ENCODE assay signal across 20 cellular contexts in the genomic region with DNA sequence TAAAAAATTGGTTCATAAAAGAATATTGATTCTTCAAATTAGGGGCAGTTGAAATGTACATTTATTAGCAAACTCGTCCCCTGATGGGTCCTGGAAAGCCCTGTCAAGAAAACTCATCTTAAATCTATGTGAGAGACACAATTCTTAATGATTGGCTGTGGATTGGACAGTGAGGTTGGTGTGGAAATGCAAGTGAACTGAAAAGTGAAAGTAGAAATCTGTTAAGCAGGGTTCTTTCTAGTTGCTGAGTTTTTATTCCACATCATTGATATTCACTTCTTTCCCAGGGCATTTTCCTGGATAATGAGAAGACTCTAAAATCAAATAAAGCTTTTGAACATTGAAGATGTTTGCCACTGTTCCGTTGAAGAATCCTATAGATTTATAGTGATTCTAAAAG.
"Had no signal": no experiment of that assay in that cellular context is flagged by ENCODE, and none has a peak within 500 bp of the region (broad histone marks: within the 10 kb centered on the region; RNA-seq: fewer than 3 reads in every experiment).

No MANE protein-coding gene starts in this region.

- H3K36me3 Mint-ChIP-seq: activated CD4-positive, alpha-beta memory T cell treated with anti-CD3 and anti-CD28 coated beads for 36 hours; activated naive CD8-positive, alpha-beta T cell; immature natural killer cell; natural killer cell had no signal

- H3K4me1 Mint-ChIP-seq: immature natural killer cell had no signal

- H3K4me3 ChIP-seq: body of pancreas, gastrocnemius medialis, lower lobe of right lung, ovary, tibial artery had no signal

- H3K27ac ChIP-seq: dorsolateral prefrontal cortex, gastrocnemius medialis, lower lobe of right lung, ovary, tibial artery had no signal

- DNase-seq: activated CD4-positive, alpha-beta memory T cell treated with anti-CD3 and anti-CD28 coated beads for 36 hours; activated CD8-positive, alpha-beta memory T cell treated with anti-CD3 and anti-CD28 coated beads, Interleukin-2, amount 10 ng/mL, durations not matched to agents 7 days and 5 days; amygdala; body of pancreas; caudate nucleus; dorsolateral prefrontal cortex; endodermal cell; gastrocnemius medialis; head of caudate nucleus; immature natural killer cell; lower lobe of right lung; natural killer cell; ovary; stimulated activated CD4-positive, alpha-beta T cell treated with anti-CD3 and anti-CD28 coated beads, Interleukin-12 subunit alpha, Interleukin-12 subunit beta, amount 100 ng/mL, for 4 hours; stimulated activated CD4-positive, alpha-beta T cell treated with anti-CD3 and anti-CD28 coated beads, Interleukin-1b, Interleukin-23, amount 100 ng/mL, for 48 hours; stimulated activated CD8-positive, alpha-beta memory T cell treated with anti-CD3 and anti-CD28 coated beads, Interleukin-4, amount 100 ng/mL, for 48 hours; stimulated activated naive CD4-positive, alpha-beta T cell; T-helper 17 cell; tibial artery had no signal

- ATAC-seq: activated CD8-positive, alpha-beta memory T cell treated with anti-CD3 and anti-CD28 coated beads, Interleukin-2, amount 10 ng/mL, durations not matched to agents 7 days and 5 days; body of pancreas; gastrocnemius medialis; lower lobe of right lung; natural killer cell; T-helper 17 cell had no signal

- H3K9me3 ChIP-seq: gastrocnemius medialis, lower lobe of right lung, ovary, tibial artery had no signal

- H3K4me1 ChIP-seq: tibial artery had no signal

- H3K4me3 Mint-ChIP-seq: activated CD4-positive, alpha-beta memory T cell treated with anti-CD3 and anti-CD28 coated beads for 36 hours; activated CD8-positive, alpha-beta memory T cell treated with anti-CD3 and anti-CD28 coated beads, Interleukin-2, amount 10 ng/mL, durations not matched to agents 7 days and 5 days; activated naive CD8-positive, alpha-beta T cell; endodermal cell; immature natural killer cell; natural killer cell; T-helper 17 cell had no signal

- H3K9me3 Mint-ChIP-seq: activated CD4-positive, alpha-beta memory T cell treated with anti-CD3 and anti-CD28 coated beads for 36 hours; endodermal cell; immature natural killer cell; natural killer cell had no signal

- H3K27me3 ChIP-seq: body of pancreas, dorsolateral prefrontal cortex, gastrocnemius medialis, ovary, tibial artery had no signal

- H3K27ac Mint-ChIP-seq: activated CD4-positive, alpha-beta memory T cell treated with anti-CD3 and anti-CD28 coated beads for 36 hours; activated CD8-positive, alpha-beta memory T cell treated with anti-CD3 and anti-CD28 coated beads, Interleukin-2, amount 10 ng/mL, durations not matched to agents 7 days and 5 days; activated naive CD8-positive, alpha-beta T cell; endodermal cell; immature natural killer cell; natural killer cell; T-helper 17 cell had no signal

- H3K36me3 ChIP-seq: gastrocnemius medialis, lower lobe of right lung, ovary, tibial artery had no signal
